1 cellular context compared by ENCODE assay signal in the genomic region with DNA sequence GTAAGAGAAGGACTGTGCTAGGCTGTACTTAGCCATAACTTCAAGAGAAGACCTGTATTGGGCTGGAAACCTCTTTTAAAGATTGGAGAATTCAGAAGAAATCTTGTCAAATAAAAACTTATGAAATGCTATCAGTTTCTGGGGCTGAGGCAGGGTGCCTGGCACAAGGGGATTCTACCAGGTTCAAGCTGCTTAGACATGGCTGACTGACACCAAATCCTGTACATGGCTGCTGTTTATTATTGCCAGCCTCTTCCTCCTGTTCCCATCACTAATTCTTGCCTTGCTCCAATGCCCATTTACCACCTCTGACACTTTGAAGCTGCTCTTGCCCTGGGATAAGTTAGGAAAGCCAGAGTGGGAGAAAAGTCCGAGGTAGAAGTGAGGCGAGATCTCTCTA.
TF ChIP-seq lines count a peak whose summit lies in the region.

No MANE protein-coding gene starts in this region.

TF ChIP-seq in IMR-90, 13 proteins besides CTCF, POLR2A, EP300 and RAD21 (continued from another document):
- TF ChIP-seq MAFK (IDR thresholded peaks at IDR 0.05; ENCODE audit: low read depth, low read length) = no peak
- no peak for TF ChIP-seq BHLHE40 (IDR thresholded peaks at IDR 0.05; ENCODE audit: low read depth, low read length)
- no peak for TF ChIP-seq RCOR1 (IDR thresholded peaks at IDR 0.05; ENCODE audit: insufficient replicate concordance, low read length)
- no peak for TF ChIP-seq MAZ (IDR thresholded peaks at IDR 0.05; ENCODE audit: borderline replicate concordance, low read depth, low read length)
- no peak for TF ChIP-seq MXI1 (IDR thresholded peaks at IDR 0.05; ENCODE audit: borderline replicate concordance, low read depth, low read length)
- TF ChIP-seq NFE2L2 (IDR thresholded peaks at IDR 0.05; ENCODE audit: low read depth, low read length) = no peak
- TF ChIP-seq RFX5 (IDR thresholded peaks at IDR 0.05; ENCODE audit: low read depth, low read length) = no peak
- no peak for TF ChIP-seq FOS (IDR thresholded peaks at IDR 0.05; ENCODE audit: low read depth, low read length)
- TF ChIP-seq SMC3 (IDR thresholded peaks at IDR 0.05; ENCODE audit: low read depth, low read length) = no peak
TF ChIP-seq in IMR-90: peak in this region for 0.
